8 cellular contexts compared by ENCODE assay signal in genomic region chr2:9842487-9843228, GRCh38. TPM values are rescaled to one million over a fixed set of nuclear protein-coding genes. Genes with fewer than 3 reads are reported as not detected.
DNase-seq lines count a peak whose midpoint lies in the region; ATAC-seq and TF ChIP-seq lines count a peak whose summit lies in the region.

No MANE protein-coding gene starts in this region.

- H3K4me1 Mint-ChIP-seq in activated naive CD4-positive, alpha-beta T cell treated with anti-CD3 and anti-CD28 coated beads for 36 hours (ENCODE audit: low read depth): peaks cover 33% of the 10 kb centered on the region
- peaks cover 42% of the 10 kb centered on the region for H3K4me1 Mint-ChIP-seq in brain

- TF ChIP-seq POLR2A in upper lobe of left lung (IDR thresholded peaks at IDR 0.05): no peak

- no peaks in the 10 kb centered on the region for H3K9me3 ChIP-seq in lung (ENCODE audit: control insufficient read depth in 2 of 2, insufficient read depth in 1 of 2, low read length in 1 of 2)
- no peaks in the 10 kb centered on the region for H3K9me3 ChIP-seq in upper lobe of left lung

- peaks cover 1 to 7% of the 10 kb centered on the region in 2 donors for H3K36me3 ChIP-seq in lung (ENCODE audit: control insufficient read depth in 2 of 2, insufficient read depth in 2 of 2, low read length in 2 of 2)
- peaks cover 0 to 6% (median 0%) of the 10 kb centered on the region in 4 donors for H3K36me3 ChIP-seq in upper lobe of left lung

- ATAC-seq in lung (ENCODE audit: insufficient read depth, low FRiP score): no peak
- no peak for ATAC-seq in upper lobe of left lung (ENCODE audit: low FRiP score in 2 of 2)
- ATAC-seq in HG02610 (IDR thresholded peaks at IDR 0.05; ENCODE audit: unreplicated experiment): no peak
- ATAC-seq in HG03439 (IDR thresholded peaks at IDR 0.05; ENCODE audit: unreplicated experiment): no peak
- ATAC-seq in GM19455 (IDR thresholded peaks at IDR 0.05; ENCODE audit: unreplicated experiment): no peak

- CTCF ChIA-PET in activated naive CD4-positive, alpha-beta T cell treated with anti-CD3 and anti-CD28 coated beads for 36 hours (lab: Charles Lee): interaction anchor here (0.8 to 4.1 kb wide), 6 partner anchors 28 to 143 kb away, joined by 3 to 28 read pairs (median 4); no protein-coding TSS in a partner anchor

- intact Hi-C loops in activated naive CD4-positive, alpha-beta T cell treated with anti-CD3 and anti-CD28 coated beads for 36 hours (cut with micrococcal nuclease): loop anchor here (1.0 to 5.0 kb wide), 10 partner anchors 60 to 606 kb away; partner anchors contain the start of genes ADAM17, CPSF3, GRHL1 and ITGB1BP1

- no peaks in the 10 kb centered on the region for H3K9me3 Mint-ChIP-seq in activated naive CD4-positive, alpha-beta T cell treated with anti-CD3 and anti-CD28 coated beads for 36 hours
- no peaks in the 10 kb centered on the region for H3K9me3 Mint-ChIP-seq in brain

- peak overlapping the region; percentile 93 for H3K4me3 Mint-ChIP-seq in activated naive CD4-positive, alpha-beta T cell treated with anti-CD3 and anti-CD28 coated beads for 36 hours
- peak overlapping the region; percentile 92 to 96 (median 94) for H3K4me3 Mint-ChIP-seq in brain

- TF ChIP-seq EP300 in upper lobe of left lung (IDR thresholded peaks at IDR 0.05): no peak

- H3K4me1 ChIP-seq in lung (ENCODE audit: control insufficient read depth in 2 of 2, insufficient read depth in 2 of 2, low read length in 2 of 2): peaks cover 0 to 1% of the 10 kb centered on the region in 2 donors
- H3K4me1 ChIP-seq in upper lobe of left lung: peaks cover 12 to 35% (median 23%) of the 10 kb centered on the region in 4 donors

- 23% methylated on average over 21 of the region's 21 CpGs for WGBS in lung, 2 donors
- WGBS in upper lobe of left lung, 2 donors: 25 to 28% methylated on average over 21 of the region's 21 CpGs

- no peak for DNase-seq in activated naive CD4-positive, alpha-beta T cell treated with anti-CD3 and anti-CD28 coated beads for 36 hours
- DNase-seq in activated naive CD4-positive, alpha-beta T cell treated with anti-CD3 and anti-CD28 coated beads, Interleukin-2, amount 50 U/mL, for 16 hours: no peak
- DNase-seq in lung (ENCODE audit: low spot score) (no peak), upper lobe of left lung (no peak)

- peak overlapping the region; percentile 88 for H3K27ac Mint-ChIP-seq in activated naive CD4-positive, alpha-beta T cell treated with anti-CD3 and anti-CD28 coated beads for 36 hours
- H3K27ac Mint-ChIP-seq in brain: peak overlapping the region; percentile 87 to 98 (median 91)

- H3K27ac ChIP-seq in lung (ENCODE audit: low read depth in 1 of 2, low read length in 1 of 2) (peak overlapping the region; percentile 86 to 93), upper lobe of left lung (peak overlapping the region; percentile 85 to 90 (median 88))

- H3K4me3 ChIP-seq in lung (peak overlapping the region; percentile 72), upper lobe of left lung (peak overlapping the region; percentile 63 to 75 (median 69))

- TF ChIP-seq CTCF in brain (conservative IDR thresholded peaks at IDR 0.05) (no peak), lung (IDR thresholded peaks at IDR 0.05; ENCODE audit: control extremely low read depth, extremely low read depth) (no peak), upper lobe of left lung (IDR thresholded peaks at IDR 0.05) (no peak)

- no peaks in the 10 kb centered on the region for H3K27me3 ChIP-seq in lung (ENCODE audit: control insufficient read depth, insufficient read depth)
- no peaks in the 10 kb centered on the region for H3K27me3 ChIP-seq in upper lobe of left lung

- H3K27me3 Mint-ChIP-seq in activated naive CD4-positive, alpha-beta T cell treated with anti-CD3 and anti-CD28 coated beads for 36 hours (ENCODE audit: low read depth): no peaks in the 10 kb centered on the region
- no peaks in the 10 kb centered on the region for H3K27me3 Mint-ChIP-seq in brain

- peaks cover 17% of the 10 kb centered on the region for H3K36me3 Mint-ChIP-seq in activated naive CD4-positive, alpha-beta T cell treated with anti-CD3 and anti-CD28 coated beads for 36 hours (ENCODE audit: low read depth)
- peaks cover 23% of the 10 kb centered on the region for H3K36me3 Mint-ChIP-seq in brain

RNA-seq across cellular contexts. Expression of gene TAF1B, which starts 0.6 kb away (rescaled TPM):
- total RNA-seq in activated naive CD4-positive, alpha-beta T cell treated with anti-CD3 and anti-CD28 coated beads for 36 hours: 10 to 100 TPM; 24.8 to 25.7 TPM
- polyA plus RNA-seq in brain (ENCODE audit: insufficient read depth, low read depth, low replicate concordance) (5.5 TPM), lung (1 to 10 TPM; 6.1 to 9.2 TPM)
- total RNA-seq in lung (10 to 100 TPM; 20.5 to 46.3 TPM), upper lobe of left lung (10 to 100 TPM in 5 of 6 donors, 1 to 10 TPM in 1; 8.5 to 24.3 (median 16.7) TPM)
